25 cellular contexts compared by ENCODE assay signal in genomic region chr1:104906141-104906540, GRCh38.
"Had no signal": no experiment of that assay in that cellular context is flagged by ENCODE, and none has a peak within 500 bp of the region (broad histone marks: within the 10 kb centered on the region; RNA-seq: fewer than 3 reads in every experiment).

No MANE protein-coding gene starts in this region.

- H3K9me3 ChIP-seq: lower lobe of right lung, ovary, right lobe of liver, testis, thyroid gland, transverse colon had no signal

- H3K4me3 ChIP-seq: left lung, lower lobe of right lung, ovary, right atrium auricular region, right lobe of liver, smooth muscle cell, stomach, testis, thyroid gland, transverse colon, upper lobe of left lung had no signal

- H3K36me3 Mint-ChIP-seq: mesothelial cell of epicardium; naive B cell; natural killer cell; stimulated activated naive B cell treated with anti-CD40 and anti-IgM and Interleukin-4, amounts not matched to agents 10 μg/mL and 1 μg/mL and 100 μg/mL, for 72 hours had no signal

- H3K9me3 Mint-ChIP-seq: nephron progenitor cell had no signal

- DNase-seq: hippocampal formation; kidney glomerular epithelial cell; left colon; left lung; lower lobe of right lung; mammary epithelial cell; mesendoderm; naive B cell; natural killer cell; nephron progenitor cell; ovary; right lobe of liver; stimulated activated CD4-positive, alpha-beta T cell treated with anti-CD3 and anti-CD28 coated beads, Interleukin-1b, Interleukin-23, amount 100 ng/mL, for 48 hours; stimulated activated CD4-positive, alpha-beta T cell treated with anti-CD3 and anti-CD28 coated beads, Interleukin-2, amount 100 ng/mL, for 48 hours; stimulated activated naive B cell treated with anti-CD40 and anti-IgM and Interleukin-4, amounts not matched to agents 10 μg/mL and 1 μg/mL and 100 μg/mL, for 72 hours; stimulated activated naive CD8-positive, alpha-beta T cell treated with anti-CD3 and anti-CD28 coated beads, Interleukin-15, Interleukin-2, amounts not matched to agents 100 U/mL and 50 U/mL, for 24 hours; stomach; testis; thyroid gland; transverse colon; upper lobe of left lung had no signal

- H3K36me3 ChIP-seq: left lung, lower lobe of right lung, ovary, right atrium auricular region, right lobe of liver, stomach, thyroid gland, transverse colon, upper lobe of left lung had no signal

- H3K27me3 ChIP-seq: left lung, ovary, right atrium auricular region, right lobe of liver, stomach, testis, thyroid gland, transverse colon, upper lobe of left lung had no signal

- H3K4me1 ChIP-seq: left lung, lower lobe of right lung, right atrium auricular region, right lobe of liver, stomach, testis, thyroid gland, transverse colon, upper lobe of left lung had no signal

- H3K27ac ChIP-seq: left lung, lower lobe of right lung, ovary, right atrium auricular region, right lobe of liver, stomach, testis, thyroid gland, transverse colon, upper lobe of left lung had no signal

- H3K27ac Mint-ChIP-seq: mesothelial cell of epicardium; naive B cell; natural killer cell; nephron progenitor cell; progenitor cell of endocrine pancreas; stimulated activated naive B cell treated with anti-CD40 and anti-IgM and Interleukin-4, amounts not matched to agents 10 μg/mL and 1 μg/mL and 100 μg/mL, for 72 hours had no signal

- H3K27me3 Mint-ChIP-seq: naive B cell; progenitor cell of endocrine pancreas; stimulated activated naive B cell treated with anti-CD40 and anti-IgM and Interleukin-4, amounts not matched to agents 10 μg/mL and 1 μg/mL and 100 μg/mL, for 72 hours had no signal

- H3K4me1 Mint-ChIP-seq: mesothelial cell of epicardium; naive B cell; natural killer cell; nephron progenitor cell; stimulated activated naive B cell treated with anti-CD40 and anti-IgM and Interleukin-4, amounts not matched to agents 10 μg/mL and 1 μg/mL and 100 μg/mL, for 72 hours had no signal

- H3K4me3 Mint-ChIP-seq: mesothelial cell of epicardium; naive B cell; natural killer cell; nephron progenitor cell; stimulated activated naive B cell treated with anti-CD40 and anti-IgM and Interleukin-4, amounts not matched to agents 10 μg/mL and 1 μg/mL and 100 μg/mL, for 72 hours had no signal

- ATAC-seq: left colon; left lung; lower lobe of right lung; natural killer cell; right lobe of liver; stimulated activated naive B cell treated with anti-CD40 and anti-IgM and Interleukin-4, amounts not matched to agents 10 μg/mL and 1 μg/mL and 100 μg/mL, for 72 hours; stimulated activated naive CD8-positive, alpha-beta T cell treated with anti-CD3 and anti-CD28 coated beads, Interleukin-15, Interleukin-2, amounts not matched to agents 100 U/mL and 50 U/mL, for 24 hours had no signal
